7 cellular contexts compared by ENCODE assay signal in the genomic region with DNA sequence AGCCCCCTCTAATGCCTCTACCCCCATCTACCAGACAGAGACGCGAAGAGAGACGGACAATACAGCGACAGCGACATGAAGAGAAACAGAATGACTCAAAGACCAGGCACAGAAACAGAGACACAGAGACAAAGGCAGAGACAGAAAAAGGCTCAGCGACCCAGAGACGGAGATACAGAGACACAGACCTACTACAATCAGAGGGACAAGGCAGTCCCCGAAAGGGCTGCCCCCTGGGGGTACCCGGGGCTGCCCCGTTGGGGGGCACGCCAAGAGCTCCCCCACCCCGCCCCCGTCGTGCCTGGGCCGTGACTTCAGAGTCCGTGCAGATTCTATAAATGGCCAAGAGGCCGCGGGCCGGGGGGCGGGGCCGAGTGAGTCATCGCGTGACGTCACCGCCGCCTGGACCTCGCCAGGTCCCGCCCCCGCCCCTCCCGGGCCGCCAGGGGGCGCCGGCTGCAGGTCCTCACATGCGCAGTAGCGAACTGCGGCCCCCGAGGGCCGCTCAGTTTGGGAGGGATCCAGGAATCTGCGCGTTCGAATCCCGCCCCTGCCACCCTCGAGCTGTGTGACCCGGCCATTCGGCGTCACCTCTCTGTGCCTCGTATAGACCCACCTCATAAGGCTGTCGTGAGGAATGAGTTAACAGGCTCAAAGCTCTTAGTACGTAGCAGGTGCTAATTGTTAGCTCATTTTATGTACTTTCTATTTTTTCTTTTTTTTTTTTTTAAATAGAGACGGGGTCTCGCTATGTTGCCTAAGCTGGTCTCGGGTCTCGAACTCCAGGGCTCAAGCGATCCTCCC. TPM values are rescaled to one million over a fixed set of nuclear protein-coding genes. Genes with fewer than 3 reads are reported as not detected.
DNase-seq lines count a peak whose midpoint lies in the region; ATAC-seq, FAIRE-seq and TF ChIP-seq lines count a peak whose summit lies in the region.

No MANE protein-coding gene starts in this region.

- no peak overlapping the region for H3K14ac ChIP-seq in H1 (ENCODE audit: insufficient read length)

- TF ChIP-seq EP300 in H1 (IDR thresholded peaks at IDR 0.05; ENCODE audit: borderline replicate concordance in 1 of 2, low read depth in 2 of 2, low read length in 2 of 2): no peak

- peak overlapping the region in 1 of 4 experiments; percentile 15; a peak in 1 of 7 replicates for H3K9ac ChIP-seq in H1 (replicated peaks in 1 of 4; ENCODE audit: extremely low read depth in 1 of 4, low read depth in 3 of 4, low read length in 3 of 4)

- TF ChIP-seq RAD21 in H1 (IDR thresholded peaks at IDR 0.05 in 1 of 2, conservative IDR thresholded peaks at IDR 0.05 in 1 of 2; ENCODE audit: low read depth in 2 of 2, low read length in 2 of 2): peak in 1 of 2 experiments; percentile 47; a peak in 1 of 4 replicates

- TF ChIP-seq POLR2A in H1 (IDR thresholded peaks at IDR 0.05; ENCODE audit: control extremely low read depth in 1 of 2, low read depth in 2 of 2, low read length in 2 of 2): peak in 1 of 2 experiments; percentile 80; a peak in 1 of 3 replicates

- CTCF ChIA-PET in activated CD8-positive, alpha-beta memory T cell treated with anti-CD3 and anti-CD28 coated beads, Interleukin-2, amount 10 ng/mL, durations not matched to agents 7 days and 5 days (lab: Charles Lee): interaction anchor here (0.7 to 2.6 kb wide), 22 partner anchors 9 to 355 kb away, joined by 3 to 24 read pairs (median 6); a partner anchor contains a TSS
- CTCF ChIA-PET in H1 (lab: Charles Lee; ENCODE audit: partially characterized antibody): interaction anchor here (0.6 to 2.6 kb wide), 17 partner anchors 8 to 994 kb away, joined by 3 to 19 read pairs (median 3); a partner anchor contains a TSS

- peak; percentile 98 for DNase-seq in GM13976 (ENCODE audit: low spot score)
- DNase-seq in NOMO-1 treated with DMSO at 0.1 percent for 48 hours (lab: John Stamatoyannopoulos, UW; ENCODE audit: unreplicated experiment): peak; percentile 61
- peak; percentile 91 for DNase-seq in activated CD8-positive, alpha-beta memory T cell treated with anti-CD3 and anti-CD28 coated beads, Interleukin-2, amount 10 ng/mL, durations not matched to agents 7 days and 5 days
- DNase-seq in H1 (ENCODE audit: low read depth in 1 of 2, low spot score in 2 of 2): peak; percentile 71 to 98
- peak; percentile 96 for DNase-seq in mesenteric fat pad (ENCODE audit: low spot score)
- peak; percentile 72 for DNase-seq in stimulated activated CD8-positive, alpha-beta memory T cell treated with anti-CD3 and anti-CD28 coated beads, Interleukin-12 subunit alpha, Interleukin-12 subunit beta, amount 100 ng/mL, for 24 hours (ENCODE audit: extremely low read depth)

- H3K9me3 ChIP-seq in H1 (ENCODE audit: insufficient read depth in 2 of 2, low read depth in 1 of 2, low read length in 1 of 2): no peaks in the 10 kb centered on the region

- H3K4me1 Mint-ChIP-seq in activated CD8-positive, alpha-beta memory T cell treated with anti-CD3 and anti-CD28 coated beads, Interleukin-2, amount 10 ng/mL, durations not matched to agents 7 days and 5 days: peaks cover 27% of the 10 kb centered on the region

- H3K4me3 Mint-ChIP-seq in activated CD8-positive, alpha-beta memory T cell treated with anti-CD3 and anti-CD28 coated beads, Interleukin-2, amount 10 ng/mL, durations not matched to agents 7 days and 5 days: peak overlapping the region; percentile 14

- ATAC-seq in HG03442 (IDR thresholded peaks at IDR 0.05; ENCODE audit: unreplicated experiment): peak; percentile 71
- ATAC-seq in activated CD8-positive, alpha-beta memory T cell treated with anti-CD3 and anti-CD28 coated beads, Interleukin-2, amount 10 ng/mL, durations not matched to agents 7 days and 5 days: peak; percentile 91

- H3K4me3 ChIP-seq in H1 (ENCODE audit: extremely low read depth in 1 of 4, insufficient read depth in 2 of 4, low read depth in 3 of 4, low read length in 4 of 4): peak overlapping the region; percentile 36 to 63 (median 40)

- H3K18ac ChIP-seq in H1 (ENCODE audit: extremely low read depth, low read length): no peak overlapping the region

- no peak overlapping the region for H2BK20ac ChIP-seq in H1 (ENCODE audit: low read length)

- H3K79me2 ChIP-seq in H1 (ENCODE audit: control insufficient read depth in 1 of 2, insufficient read depth in 2 of 2, low read length in 2 of 2): no peaks in the 10 kb centered on the region

- peak overlapping the region; percentile 44 for H4K91ac ChIP-seq in H1 (replicated peaks; ENCODE audit: insufficient read length, low read length)

- H3K4me1 ChIP-seq in H1 (replicated peaks in 1 of 4; ENCODE audit: control insufficient read depth in 3 of 4, insufficient read depth in 4 of 4, low read length in 3 of 4): peaks cover 4 to 20% (median 18%) of the 10 kb centered on the region in 4 experiments

- H3K9me3 Mint-ChIP-seq in activated CD8-positive, alpha-beta memory T cell treated with anti-CD3 and anti-CD28 coated beads, Interleukin-2, amount 10 ng/mL, durations not matched to agents 7 days and 5 days (ENCODE audit: low read depth): no peaks in the 10 kb centered on the region

- 12% methylated on average over 47 of the region's 54 CpGs; no CpG with 5 or more reads in 1 of the 2 experiments for WGBS in H1 (ENCODE audit: extremely low coverage in 1 of 2, insufficient coverage in 1 of 2, insufficient read length in 1 of 2, insufficient replicate concordance in 2 of 2, low coverage in 1 of 2, low lambda C conversion rate in 2 of 2, missing lambda C conversion rate in 1 of 2), 2 experiments

- no peak overlapping the region for H2BK120ac ChIP-seq in H1 (replicated peaks; ENCODE audit: low read depth, low read length)

- H3K23me2 ChIP-seq in H1 (ENCODE audit: low read depth, low read length): peaks cover 7% of the 10 kb centered on the region; the same call in 1 of the 2 replicates

- in situ Hi-C loops in GM13976 (cut with MboI; ENCODE audit: low sequenced_read_pairs, unreplicated experiment): no loop called here

- H3K56ac ChIP-seq in H1 (replicated peaks; ENCODE audit: insufficient read length, low read depth, low read length): no peak overlapping the region

- H3K27ac ChIP-seq in H1 (ENCODE audit: low read depth, low read length): peak overlapping the region; percentile 46; the same call in 1 of the 2 replicates

- H3K27me3 Mint-ChIP-seq in activated CD8-positive, alpha-beta memory T cell treated with anti-CD3 and anti-CD28 coated beads, Interleukin-2, amount 10 ng/mL, durations not matched to agents 7 days and 5 days: peaks cover 21% of the 10 kb centered on the region

- H4K8ac ChIP-seq in H1 (ENCODE audit: extremely low read depth, insufficient read depth, low read length): no peak overlapping the region

- no peak overlapping the region for H3K23ac ChIP-seq in H1 (ENCODE audit: insufficient read length)

- H3K4me2 ChIP-seq in H1 (ENCODE audit: insufficient read depth in 1 of 2, low read depth in 2 of 2, low read length in 2 of 2): peak overlapping the region; percentile 63 to 78

- no peaks in the 10 kb centered on the region for H3K36me3 Mint-ChIP-seq in activated CD8-positive, alpha-beta memory T cell treated with anti-CD3 and anti-CD28 coated beads, Interleukin-2, amount 10 ng/mL, durations not matched to agents 7 days and 5 days

- no peaks in the 10 kb centered on the region; a peak in 1 of 7 replicates for H3K27me3 ChIP-seq in H1 (replicated peaks in 1 of 4; ENCODE audit: control insufficient read depth in 3 of 4, extremely low read depth in 1 of 4, insufficient read depth in 3 of 4, low read length in 3 of 4)

- H2BK12ac ChIP-seq in H1 (ENCODE audit: low read depth, low read length): peak overlapping the region; percentile 18; the same call in 1 of the 2 replicates

- H4K20me1 ChIP-seq in H1 (replicated peaks in 1 of 2; ENCODE audit: control insufficient read depth in 1 of 2, insufficient read depth in 2 of 2, low read length in 2 of 2): no peaks in the 10 kb centered on the region

- no peaks in the 10 kb centered on the region for H3K79me1 ChIP-seq in H1 (ENCODE audit: low read depth, low read length)

- no peak overlapping the region for H2AK5ac ChIP-seq in H1 (ENCODE audit: low read depth, low read length)

- peak overlapping the region; percentile 63 for H2AFZ ChIP-seq in H1 (ENCODE audit: low read length)

- H3K36me3 ChIP-seq in H1 (ENCODE audit: control insufficient read depth in 2 of 4, insufficient read depth in 4 of 4, low read length in 3 of 4): no peaks in the 10 kb centered on the region

- H3K27ac Mint-ChIP-seq in activated CD8-positive, alpha-beta memory T cell treated with anti-CD3 and anti-CD28 coated beads, Interleukin-2, amount 10 ng/mL, durations not matched to agents 7 days and 5 days: no peak overlapping the region

- FAIRE-seq in H1 (lab: Jason Lieb, UNC): no peak

- no peak overlapping the region for H2BK15ac ChIP-seq in H1 (ENCODE audit: low read length)

- POLR2A ChIA-PET in H1 (lab: Charles Lee; ENCODE audit: partially characterized antibody): interaction anchor here (0.6 to 1.9 kb wide), 9 partner anchors 7 to 130 kb away, joined by 3 to 5 read pairs (median 3); a partner anchor contains a TSS

- no peak overlapping the region for H2BK5ac ChIP-seq in H1 (ENCODE audit: low read depth, low read length)

- TF ChIP-seq CTCF in GM13976 (IDR thresholded peaks at IDR 0.05; ENCODE audit: borderline replicate concordance, control extremely low read depth, extremely low read depth, insufficient read depth, missing control alignments) (peak; percentile 93), H1 (IDR thresholded peaks at IDR 0.05; ENCODE audit: control extremely low read depth in 1 of 3, insufficient read depth in 1 of 3, low read depth in 1 of 3, low read length in 3 of 3) (peak; percentile 75 to 86 (median 79))

- H4K5ac ChIP-seq in H1 (ENCODE audit: insufficient read length, low read depth, low read length): no peak overlapping the region

- no peak overlapping the region for H3K4ac ChIP-seq in H1 (replicated peaks; ENCODE audit: insufficient read length, low read depth, low read length)

RNA-seq across cellular contexts. Expression of a gene that starts 2.7 kb away (rescaled TPM):
- not detected for total RNA-seq in activated CD8-positive, alpha-beta memory T cell treated with anti-CD3 and anti-CD28 coated beads, Interleukin-2, amount 10 ng/mL, durations not matched to agents 7 days and 5 days
- total RNA-seq in H1 (2021; fragmentation: NEBNext Ultra II Directional; extraction: Animal tissue kit (Norgen Biotek cat#: 25700)): 29.8 and 32.4 TPM in 2 replicates
- polyA plus RNA-seq in H1 (2011; rRNA removed): 50.8 and 62.8 TPM in 2 replicates
- 40.5 TPM for polyA plus RNA-seq in H1 (2011; cell fraction: cytosol; rRNA removed)
- polyA plus RNA-seq in H1 (2011; cell fraction: nucleus; rRNA removed): 23.7 TPM
- polyA plus RNA-seq in H1 (2012, experiment 1 of 2): 18.1 to 31.2 TPM (median 28.0 TPM) in 4 replicates
- 23.3 TPM for polyA plus RNA-seq in H1 (2012, experiment 2 of 2)
- 18.4 TPM for polyA plus RNA-seq in H1 (2013, experiment 1 of 2)
- 19.1 TPM for polyA plus RNA-seq in H1 (2013, experiment 2 of 2)
- polyA minus RNA-seq in H1 (2011; rRNA and poly(A)+ RNA removed): 7.7 and 14.6 TPM in 2 replicates
- 18.9 TPM for polyA minus RNA-seq in H1 (2011; cell fraction: cytosol; rRNA and poly(A)+ RNA removed)
- polyA minus RNA-seq in H1 (2011; cell fraction: nucleus; rRNA and poly(A)+ RNA removed): 5.3 TPM
- total RNA-seq in mesenteric fat pad: 21.8 TPM

RNA-seq across cellular contexts. Expression of a gene that starts 7.1 kb away (rescaled TPM):
- total RNA-seq in activated CD8-positive, alpha-beta memory T cell treated with anti-CD3 and anti-CD28 coated beads, Interleukin-2, amount 10 ng/mL, durations not matched to agents 7 days and 5 days: 10 to 100 TPM; 33.0 to 36.2 TPM
- total RNA-seq in H1 (2021; fragmentation: NEBNext Ultra II Directional; extraction: Animal tissue kit (Norgen Biotek cat#: 25700)): 53.5 and 55.7 TPM in 2 replicates
- 74.1 and 118 TPM in 2 replicates for polyA plus RNA-seq in H1 (2011; rRNA removed)
- 81.0 TPM for polyA plus RNA-seq in H1 (2011; cell fraction: cytosol; rRNA removed)
- 87.0 TPM for polyA plus RNA-seq in H1 (2011; cell fraction: nucleus; rRNA removed)
- polyA plus RNA-seq in H1 (2012, experiment 1 of 2): 48.8 to 61.3 TPM (median 59.0 TPM) in 4 replicates
- 70.8 TPM for polyA plus RNA-seq in H1 (2012, experiment 2 of 2)
- polyA plus RNA-seq in H1 (2013, experiment 1 of 2): 31.2 TPM
- polyA plus RNA-seq in H1 (2013, experiment 2 of 2): 32.1 TPM
- polyA minus RNA-seq in H1 (2011; rRNA and poly(A)+ RNA removed): 91.8 and 97.8 TPM in 2 replicates
- polyA minus RNA-seq in H1 (2011; cell fraction: cytosol; rRNA and poly(A)+ RNA removed): 44.0 TPM
- 23.8 TPM for polyA minus RNA-seq in H1 (2011; cell fraction: nucleus; rRNA and poly(A)+ RNA removed)
- total RNA-seq in mesenteric fat pad: 28.4 TPM

RNA-seq across cellular contexts. Expression of a gene that starts 23.0 kb away (rescaled TPM):
- total RNA-seq in activated CD8-positive, alpha-beta memory T cell treated with anti-CD3 and anti-CD28 coated beads, Interleukin-2, amount 10 ng/mL, durations not matched to agents 7 days and 5 days: 10 to 100 TPM; 55.1 to 67.2 TPM
- 84.2 and 88.4 TPM in 2 replicates for total RNA-seq in H1 (2021; fragmentation: NEBNext Ultra II Directional; extraction: Animal tissue kit (Norgen Biotek cat#: 25700))
- polyA plus RNA-seq in H1 (2011; rRNA removed): 101 and 160 TPM in 2 replicates
- polyA plus RNA-seq in H1 (2011; cell fraction: cytosol; rRNA removed): 144 TPM
- polyA plus RNA-seq in H1 (2011; cell fraction: nucleus; rRNA removed): 65.0 TPM
- 86.7 to 104 TPM (median 91.1 TPM) in 4 replicates for polyA plus RNA-seq in H1 (2012, experiment 1 of 2)
- polyA plus RNA-seq in H1 (2012, experiment 2 of 2): 112 TPM
- 63.3 TPM for polyA plus RNA-seq in H1 (2013, experiment 1 of 2)
- 63.8 TPM for polyA plus RNA-seq in H1 (2013, experiment 2 of 2)
- 30.2 and 38.3 TPM in 2 replicates for polyA minus RNA-seq in H1 (2011; rRNA and poly(A)+ RNA removed)
- polyA minus RNA-seq in H1 (2011; cell fraction: cytosol; rRNA and poly(A)+ RNA removed): 31.8 TPM
- 35.5 TPM for polyA minus RNA-seq in H1 (2011; cell fraction: nucleus; rRNA and poly(A)+ RNA removed)
- 35.0 TPM for total RNA-seq in mesenteric fat pad

RNA-seq across cellular contexts. Expression of a gene that starts 30.4 kb away (rescaled TPM):
- 10 to 100 TPM; 16.1 to 16.7 TPM for total RNA-seq in activated CD8-positive, alpha-beta memory T cell treated with anti-CD3 and anti-CD28 coated beads, Interleukin-2, amount 10 ng/mL, durations not matched to agents 7 days and 5 days
- 7.9 and 9.5 TPM in 2 replicates for total RNA-seq in H1 (2021; fragmentation: NEBNext Ultra II Directional; extraction: Animal tissue kit (Norgen Biotek cat#: 25700))
- 7.0 and 13.0 TPM in 2 replicates for polyA plus RNA-seq in H1 (2011; rRNA removed)
- 12.0 TPM for polyA plus RNA-seq in H1 (2011; cell fraction: cytosol; rRNA removed)
- polyA plus RNA-seq in H1 (2011; cell fraction: nucleus; rRNA removed): 20.5 TPM
- polyA plus RNA-seq in H1 (2012, experiment 1 of 2): 3.0 to 11.6 TPM (median 10.3 TPM) in 4 replicates
- 8.4 TPM for polyA plus RNA-seq in H1 (2012, experiment 2 of 2)
- 6.5 TPM for polyA plus RNA-seq in H1 (2013, experiment 1 of 2)
- 4.8 TPM for polyA plus RNA-seq in H1 (2013, experiment 2 of 2)
- polyA minus RNA-seq in H1 (2011; rRNA and poly(A)+ RNA removed): 4.1 and 6.9 TPM in 2 replicates
- 4.0 TPM for polyA minus RNA-seq in H1 (2011; cell fraction: cytosol; rRNA and poly(A)+ RNA removed)
- polyA minus RNA-seq in H1 (2011; cell fraction: nucleus; rRNA and poly(A)+ RNA removed): 9.4 TPM
- total RNA-seq in mesenteric fat pad: 8.6 TPM

RNA-seq across cellular contexts. Expression of a gene that starts 41.5 kb away (rescaled TPM):
- 10 to 100 TPM; 34.1 to 58.8 TPM for total RNA-seq in activated CD8-positive, alpha-beta memory T cell treated with anti-CD3 and anti-CD28 coated beads, Interleukin-2, amount 10 ng/mL, durations not matched to agents 7 days and 5 days
- total RNA-seq in H1 (2021; fragmentation: NEBNext Ultra II Directional; extraction: Animal tissue kit (Norgen Biotek cat#: 25700)): 8.3 and 9.0 TPM in 2 replicates
- polyA plus RNA-seq in H1 (2011; rRNA removed): 14.3 and 16.5 TPM in 2 replicates
- polyA plus RNA-seq in H1 (2011; cell fraction: cytosol; rRNA removed): 16.1 TPM
- polyA plus RNA-seq in H1 (2011; cell fraction: nucleus; rRNA removed): 18.6 TPM
- polyA plus RNA-seq in H1 (2012, experiment 1 of 2): 8.1 to 14.0 TPM (median 11.7 TPM) in 4 replicates
- polyA plus RNA-seq in H1 (2012, experiment 2 of 2): 13.3 TPM
- 17.4 TPM for polyA plus RNA-seq in H1 (2013, experiment 1 of 2)
- 16.5 TPM for polyA plus RNA-seq in H1 (2013, experiment 2 of 2)
- polyA minus RNA-seq in H1 (2011; rRNA and poly(A)+ RNA removed): 9.4 and 11.3 TPM in 2 replicates
- 5.1 TPM for polyA minus RNA-seq in H1 (2011; cell fraction: cytosol; rRNA and poly(A)+ RNA removed)
- 3.4 TPM for polyA minus RNA-seq in H1 (2011; cell fraction: nucleus; rRNA and poly(A)+ RNA removed)
- 35.0 TPM for total RNA-seq in mesenteric fat pad

Comparison
In these comparisons a context has a peak if more than half of its experiments do, and no peak if none do; other contexts are left out.
1. Peak in every context shown above with its lines: DNase-seq, ATAC-seq, H3K4me3 ChIP-seq and H3K27ac ChIP-seq.
2. RNA of a gene that starts 2.7 kb away (total RNA-seq): 29.8 to 32.4 TPM in H1 and 21.8 TPM in mesenteric fat pad (single experiment); not detected in activated CD8-positive, alpha-beta memory T cell treated with anti-CD3 and anti-CD28 coated beads, Interleukin-2, amount 10 ng/mL, durations not matched to agents 7 days and 5 days; every median in the first group is over 10 times any median in the second.